Comparison of ENCODE assay signal across 34 cellular contexts in genomic region chr18:66873899-66874298, GRCh38.
"Had no signal": no experiment of that assay in that cellular context is flagged by ENCODE, and none has a peak within 500 bp of the region (broad histone marks: within the 10 kb centered on the region; RNA-seq: fewer than 3 reads in every experiment).

No MANE protein-coding gene starts in this region.

- DNase-seq: activated CD4-positive, alpha-beta memory T cell treated with anti-CD3 and anti-CD28 coated beads for 36 hours; activated CD4-positive, alpha-beta T cell treated with anti-CD3 and anti-CD28 coated beads for 4 hours; activated CD4-positive, CD25-positive, alpha-beta regulatory T cell; activated CD8-positive, alpha-beta memory T cell treated with anti-CD3 and anti-CD28 coated beads, Interleukin-2, amount 50 U/mL, for 4 hours; activated effector memory CD4-positive, alpha-beta T cell treated with anti-CD3 and anti-CD28 coated beads, Interleukin-2, amount 50 U/mL, for 16 hours; activated naive CD4-positive, alpha-beta T cell treated with anti-CD3 and anti-CD28 coated beads for 36 hours; activated naive CD8-positive, alpha-beta T cell treated with anti-CD3 and anti-CD28 coated beads for 36 hours; activated T-cell treated with anti-CD3 and anti-CD28 coated beads, Interleukin-2, amount 50 U/mL, for 1 hour; cerebellar nuclear complex; colonic mucosa; effector CD8-positive, alpha-beta T cell; esophagus squamous epithelium; foreskin melanocyte; left cardiac atrium; naive B cell; nucleus accumbens; pancreas; retina; sigmoid colon; small intestine; stimulated activated CD4-positive, alpha-beta T cell treated with anti-CD3 and anti-CD28 coated beads, Interleukin-1b, Interleukin-23, amount 100 ng/mL, for 48 hours; stimulated activated CD4-positive, alpha-beta T cell treated with anti-CD3 and anti-CD28 coated beads, Interleukin-4, amount 100 ng/mL, for 4 hours; stimulated activated CD8-positive, alpha-beta memory T cell treated with anti-CD3 and anti-CD28 coated beads, Interleukin-4, amount 100 ng/mL, for 48 hours; stimulated activated naive CD8-positive, alpha-beta T cell treated with anti-CD3 and anti-CD28 coated beads, Interleukin-15, amount 100 ng/mL, for 72 hours; T-helper 1 cell; tibial artery had no signal

- ATAC-seq: left cardiac atrium; pancreas; stimulated activated memory B cell treated with anti-CD40 and anti-IgM and Interleukin-4, amounts not matched to agents 10 μg/mL and 1 μg/mL and 100 μg/mL, for 72 hours; stimulated activated naive CD8-positive, alpha-beta T cell treated with anti-CD3 and anti-CD28 coated beads, Interleukin-15, amount 100 ng/mL, for 72 hours had no signal

- H2AFZ ChIP-seq: hepatocyte had no signal

- H3K79me2 ChIP-seq: hepatocyte had no signal

- H3K4me3 ChIP-seq: ascending aorta, cardiac muscle cell, colonic mucosa, esophagus squamous epithelium, hepatocyte, pancreas, prostate gland, sigmoid colon, tibial artery had no signal

- H3K27me3 ChIP-seq: ascending aorta, cardiac muscle cell, colonic mucosa, esophagus squamous epithelium, hepatocyte, pancreas, sigmoid colon, tibial artery had no signal

- H3K36me3 ChIP-seq: ascending aorta, cardiac muscle cell, colonic mucosa, esophagus squamous epithelium, pancreas, prostate gland, sigmoid colon, tibial artery had no signal

- H3K4me2 ChIP-seq: hepatocyte had no signal

- H3K27ac ChIP-seq: ascending aorta, cardiac muscle cell, colonic mucosa, epithelial cell of prostate, esophagus squamous epithelium, hepatocyte, pancreas, prostate gland, sigmoid colon, tibial artery had no signal

- H3K4me1 ChIP-seq: ascending aorta, colonic mucosa, esophagus squamous epithelium, pancreas, prostate gland, sigmoid colon, tibial artery had no signal

- FAIRE-seq: endometrium, keratinocyte, pancreas, small intestine had no signal

- H3K9me3 ChIP-seq: ascending aorta, colonic mucosa, esophagus squamous epithelium, pancreas, prostate gland, sigmoid colon, tibial artery had no signal
